In genomic region chr7:26489906-26490305, GRCh38 we compare ENCODE assay signal across 1 cellular context.
TF ChIP-seq lines count a peak whose summit lies in the region.

No MANE protein-coding gene starts in this region.

TF ChIP-seq in HEK293, 187 proteins besides CTCF, POLR2A, EP300 and RAD21 (continued from another document):
- no peak for TF ChIP-seq HOXD13 (CRISPR knock-in tag; IDR thresholded peaks at IDR 0.05; ENCODE audit: borderline replicate concordance)
- no peak for TF ChIP-seq ZNF654 (tag by site-specific recombination; IDR thresholded peaks at IDR 0.05; ENCODE audit: low read depth)
- no peak for TF ChIP-seq ZFP69B (tag by site-specific recombination; IDR thresholded peaks at IDR 0.05)
- TF ChIP-seq ZNF169 (tag by site-specific recombination; IDR thresholded peaks at IDR 0.05): no peak
TF ChIP-seq in HEK293: peak in this region for 0.
